Comparison of ENCODE assay signal across 1 cellular context in the genomic region with DNA sequence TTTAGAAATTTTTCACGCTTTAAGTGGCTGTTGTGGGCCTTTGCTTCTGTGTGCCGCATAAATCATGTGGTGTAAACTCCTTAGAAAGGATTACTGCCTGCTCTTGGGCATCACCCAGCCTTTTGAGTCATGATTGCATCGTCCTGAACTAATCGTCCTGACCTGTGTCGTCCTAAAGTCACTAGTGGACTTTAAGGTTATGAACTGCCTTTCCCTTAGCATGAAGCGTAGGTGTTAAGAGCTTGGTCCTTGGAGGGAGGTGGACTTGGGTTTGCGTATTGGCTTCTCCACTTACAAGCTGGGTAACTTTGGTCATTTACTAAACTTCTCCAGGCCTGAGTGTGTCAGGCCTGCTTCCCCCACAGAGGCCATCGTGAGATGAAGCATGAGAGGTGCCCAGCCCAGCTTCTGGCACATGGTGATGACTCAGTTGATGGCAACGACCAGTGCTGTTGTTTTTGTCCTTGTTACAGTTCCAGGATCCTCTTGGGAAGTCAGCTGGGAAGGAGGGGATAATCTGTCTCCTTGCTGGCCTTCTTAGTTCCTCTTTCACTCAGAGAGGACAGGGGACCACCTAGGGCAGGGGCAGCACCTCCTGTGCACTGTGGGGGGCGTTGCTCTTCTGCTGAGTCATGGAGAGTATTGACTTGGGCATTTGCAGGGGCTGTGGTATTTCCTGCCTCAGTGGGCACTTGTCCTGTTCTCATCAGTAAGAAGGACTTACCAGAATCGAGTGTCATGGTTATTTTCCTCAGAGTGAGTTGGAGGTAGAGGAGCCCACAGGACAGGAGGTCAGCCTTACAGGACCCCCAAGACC.
TF ChIP-seq lines count a peak whose summit lies in the region.

No MANE protein-coding gene starts in this region.

TF ChIP-seq in HepG2, 621 proteins besides CTCF, POLR2A, EP300 and RAD21:
- no peak for TF ChIP-seq ZFP82 (CRISPR knock-in tag; IDR thresholded peaks at IDR 0.05; ENCODE audit: borderline replicate concordance)
- TF ChIP-seq JUNB (CRISPR knock-in tag; IDR thresholded peaks at IDR 0.05; ENCODE audit: borderline replicate concordance), result no peak
- TF ChIP-seq ZBTB20 (CRISPR knock-in tag; IDR thresholded peaks at IDR 0.05; ENCODE audit: borderline replicate concordance, low read depth), result no peak
- TF ChIP-seq ZNF207 (IDR thresholded peaks at IDR 0.05; ENCODE audit: borderline replicate concordance), result no peak
- TF ChIP-seq, protein P1, sequence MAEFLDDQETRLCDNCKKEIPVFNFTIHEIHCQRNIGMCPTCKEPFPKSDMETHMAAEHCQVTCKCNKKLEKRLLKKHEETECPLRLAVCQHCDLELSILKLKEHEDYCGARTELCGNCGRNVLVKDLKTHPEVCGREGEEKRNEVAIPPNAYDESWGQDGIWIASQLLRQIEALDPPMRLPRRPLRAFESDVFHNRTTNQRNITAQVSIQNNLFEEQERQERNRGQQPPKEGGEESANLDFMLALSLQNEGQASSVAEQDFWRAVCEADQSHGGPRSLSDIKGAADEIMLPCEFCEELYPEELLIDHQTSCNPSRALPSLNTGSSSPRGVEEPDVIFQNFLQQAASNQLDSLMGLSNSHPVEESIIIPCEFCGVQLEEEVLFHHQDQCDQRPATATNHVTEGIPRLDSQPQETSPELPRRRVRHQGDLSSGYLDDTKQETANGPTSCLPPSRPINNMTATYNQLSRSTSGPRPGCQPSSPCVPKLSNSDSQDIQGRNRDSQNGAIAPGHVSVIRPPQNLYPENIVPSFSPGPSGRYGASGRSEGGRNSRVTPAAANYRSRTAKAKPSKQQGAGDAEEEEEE (CRISPR knock-in tag; IDR thresholded peaks at IDR 0.05; ENCODE audit: borderline replicate concordance), result no peak
- TF ChIP-seq ZNF746 (CRISPR knock-in tag; IDR thresholded peaks at IDR 0.05), result no peak
- TF ChIP-seq, protein P2, sequence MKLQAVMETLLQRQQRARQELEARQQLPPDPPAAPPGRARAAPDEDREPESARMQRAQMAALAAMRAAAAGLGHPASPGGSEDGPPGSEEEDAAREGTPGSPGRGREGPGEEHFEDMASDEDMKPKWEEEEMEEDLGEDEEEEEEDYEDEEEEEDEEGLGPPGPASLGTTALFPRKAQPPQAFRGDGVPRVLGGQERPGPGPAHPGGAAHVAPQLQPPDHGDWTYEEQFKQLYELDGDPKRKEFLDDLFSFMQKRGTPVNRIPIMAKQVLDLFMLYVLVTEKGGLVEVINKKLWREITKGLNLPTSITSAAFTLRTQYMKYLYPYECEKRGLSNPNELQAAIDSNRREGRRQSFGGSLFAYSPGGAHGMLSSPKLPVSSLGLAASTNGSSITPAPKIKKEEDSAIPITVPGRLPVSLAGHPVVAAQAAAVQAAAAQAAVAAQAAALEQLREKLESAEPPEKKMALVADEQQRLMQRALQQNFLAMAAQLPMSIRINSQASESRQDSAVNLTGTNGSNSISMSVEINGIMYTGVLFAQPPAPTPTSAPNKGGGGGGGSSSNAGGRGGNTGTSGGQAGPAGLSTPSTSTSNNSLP (IDR thresholded peaks at IDR 0.05; ENCODE audit: low read depth, low read length), result no peak
- no peak for TF ChIP-seq ERF (CRISPR knock-in tag; IDR thresholded peaks at IDR 0.05)
- no peak for TF ChIP-seq ATF7-NPFF (CRISPR knock-in tag; IDR thresholded peaks at IDR 0.05; ENCODE audit: low read depth)
- TF ChIP-seq ZBTB1 (CRISPR knock-in tag; IDR thresholded peaks at IDR 0.05; ENCODE audit: borderline replicate concordance), result no peak
- TF ChIP-seq ZNF841 (CRISPR knock-in tag; IDR thresholded peaks at IDR 0.05; ENCODE audit: borderline replicate concordance), result no peak
- no peak for TF ChIP-seq CREM (IDR thresholded peaks at IDR 0.05)
- no peak for TF ChIP-seq CREM (CRISPR knock-in tag; IDR thresholded peaks at IDR 0.05)
- TF ChIP-seq ZNF383 (CRISPR knock-in tag; IDR thresholded peaks at IDR 0.05; ENCODE audit: borderline replicate concordance), result no peak
